In the genomic region with DNA sequence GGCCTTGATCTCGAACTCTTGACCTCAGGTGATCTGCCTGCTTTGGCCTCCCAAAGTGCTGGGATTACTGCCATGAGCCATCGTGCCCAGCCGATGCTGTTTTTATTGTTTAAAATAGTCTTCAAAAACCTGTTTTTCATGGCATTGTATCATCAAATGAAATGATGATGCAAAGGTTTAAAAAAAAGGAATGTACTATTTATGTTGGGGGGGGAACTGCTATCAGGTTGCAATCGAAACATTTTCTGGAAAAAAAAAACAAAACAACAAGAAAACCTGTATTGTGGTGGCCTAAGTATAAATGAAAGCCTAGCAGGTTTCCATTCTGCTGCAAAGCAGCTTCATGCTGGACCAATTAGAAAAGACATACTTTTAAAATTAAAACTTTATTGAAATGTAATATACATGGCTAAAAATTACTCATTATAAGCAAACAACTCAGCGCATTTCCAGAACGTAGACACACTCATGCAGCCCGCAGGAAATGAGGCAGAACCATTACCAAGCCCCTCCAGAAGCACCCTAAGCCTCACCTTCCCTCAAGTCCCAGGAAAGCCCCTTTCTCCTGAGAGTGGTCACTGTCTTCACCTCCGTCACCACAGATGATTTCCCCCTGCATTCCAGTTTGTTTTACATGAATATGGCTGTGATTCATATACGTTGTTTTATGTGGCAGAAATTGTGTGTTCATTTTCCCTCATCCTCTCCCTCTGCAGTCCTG, we compare ENCODE assay signal across 14 cellular contexts. TPM values are rescaled to one million over a fixed set of nuclear protein-coding genes. Genes with fewer than 3 reads are reported as not detected.
DNase-seq lines count a peak whose midpoint lies in the region; ATAC-seq and TF ChIP-seq lines count a peak whose summit lies in the region.
"Had no signal": no experiment of that assay in that cellular context is flagged by ENCODE, and none has a peak within 500 bp of the region (broad histone marks: within the 10 kb centered on the region; RNA-seq: fewer than 3 reads in every experiment).

No MANE protein-coding gene starts in this region.

- CTCF ChIA-PET in RWPE1 (lab: Yijun Ruan, JAX): interaction anchor here (0.6 kb wide), 1 partner anchor 131 kb away, joined by 3 read pairs; no protein-coding TSS in a partner anchor

- no peaks in the 10 kb centered on the region for H3K9me3 ChIP-seq in left lung
- H3K9me3 ChIP-seq: gastroesophageal sphincter had no signal

- peaks cover 5% of the 10 kb centered on the region for H3K36me3 Mint-ChIP-seq in natural killer cell treated with Interleukin-12 subunit alpha and Interleukin-12 subunit beta and Interleukin-15 and Interleukin-18, amount 100 ng/mL, for 72 hours
- no peaks in the 10 kb centered on the region for H3K36me3 Mint-ChIP-seq in natural killer cell
- peaks cover 13% of the 10 kb centered on the region for H3K36me3 Mint-ChIP-seq in type B pancreatic cell

- peak overlapping the region; percentile 36 for H3K4me3 Mint-ChIP-seq in natural killer cell treated with Interleukin-12 subunit alpha and Interleukin-12 subunit beta and Interleukin-15 and Interleukin-18, amount 100 ng/mL, for 72 hours
- H3K4me3 Mint-ChIP-seq in natural killer cell (no peak overlapping the region), type B pancreatic cell (no peak overlapping the region)

- TF ChIP-seq CTCF in natural killer cell (IDR thresholded peaks at IDR 0.05): no peak
- TF ChIP-seq CTCF in left lung (IDR thresholded peaks at IDR 0.05): no peak
- no peak for TF ChIP-seq CTCF in type B pancreatic cell (conservative IDR thresholded peaks at IDR 0.05)
- TF ChIP-seq CTCF in RWPE1 (conservative IDR thresholded peaks at IDR 0.05; ENCODE audit: low read depth): no peak

- H3K27ac Mint-ChIP-seq in natural killer cell treated with Interleukin-12 subunit alpha and Interleukin-12 subunit beta and Interleukin-15 and Interleukin-18, amount 100 ng/mL, for 72 hours: peak overlapping the region; percentile 48 to 78
- peak overlapping the region in 1 of 2 donors; percentile 51 for H3K27ac Mint-ChIP-seq in natural killer cell
- H3K27ac Mint-ChIP-seq in type B pancreatic cell: peak overlapping the region; percentile 75

- peaks cover 28 to 32% of the 10 kb centered on the region in 2 donors for H3K4me1 Mint-ChIP-seq in natural killer cell treated with Interleukin-12 subunit alpha and Interleukin-12 subunit beta and Interleukin-15 and Interleukin-18, amount 100 ng/mL, for 72 hours (ENCODE audit: low read depth in 2 of 2)
- H3K4me1 Mint-ChIP-seq in natural killer cell (peaks cover 15 to 25% of the 10 kb centered on the region in 2 donors), type B pancreatic cell (ENCODE audit: unreplicated experiment) (peaks cover 19% of the 10 kb centered on the region)

- peaks cover 26 to 53% of the 10 kb centered on the region in 2 donors for H3K4me1 ChIP-seq in left lung

- H3K9me3 Mint-ChIP-seq in natural killer cell treated with Interleukin-12 subunit alpha and Interleukin-12 subunit beta and Interleukin-15 and Interleukin-18, amount 100 ng/mL, for 72 hours: no peaks in the 10 kb centered on the region
- H3K9me3 Mint-ChIP-seq in natural killer cell (no peaks in the 10 kb centered on the region), type B pancreatic cell (no peaks in the 10 kb centered on the region)

- DNase-seq in natural killer cell treated with Interleukin-12 subunit alpha and Interleukin-12 subunit beta and Interleukin-15 and Interleukin-18, amount 100 ng/mL, for 72 hours (ENCODE audit: low spot score): no peak
- DNase-seq in natural killer cell (no peak), amniotic epithelial cell (ENCODE audit: low read depth) (peak; percentile 40), left lung (no peak), type B pancreatic cell (ENCODE audit: extremely low spot score, unreplicated experiment) (no peak), RWPE1 (ENCODE audit: low spot score) (no peak), NCI-H1436 treated with DMSO at 0.1 percent for 48 hours (lab: John Stamatoyannopoulos, UW) (no peak), NOMO-1 (lab: John Stamatoyannopoulos, UW; ENCODE audit: unreplicated experiment in 2 of 2) (no peak)
- DNase-seq: cerebellar nuclear complex; KBM-7; NCI-H446; SHP77 treated with DMSO at 0.1 percent for 48 hours; stimulated activated CD4-positive, alpha-beta T cell treated with anti-CD3 and anti-CD28 coated beads, Interleukin-12 subunit alpha, Interleukin-12 subunit beta, amount 100 ng/mL, for 4 hours had no signal

- peak overlapping the region; percentile 5 to 72 for H3K27ac ChIP-seq in left lung
- H3K27ac ChIP-seq in RWPE1: no peak overlapping the region

- H3K4me3 ChIP-seq in left lung: no peak overlapping the region
- H3K4me3 ChIP-seq: gastroesophageal sphincter had no signal

- peaks cover 0 to 22% of the 10 kb centered on the region in 2 donors for H3K36me3 ChIP-seq in left lung

- intact Hi-C loops in natural killer cell (cut with micrococcal nuclease) (no loop called here), left lung (cut with DNase I) (no loop called here)

- POLR2A ChIA-PET in RWPE1 (lab: Yijun Ruan, JAX; ENCODE audit: low non-redundant PET): no interaction called here

- H3K27me3 ChIP-seq in left lung: no peaks in the 10 kb centered on the region
- H3K27me3 ChIP-seq: gastroesophageal sphincter had no signal

- H3K27me3 Mint-ChIP-seq in natural killer cell treated with Interleukin-12 subunit alpha and Interleukin-12 subunit beta and Interleukin-15 and Interleukin-18, amount 100 ng/mL, for 72 hours: no peaks in the 10 kb centered on the region
- H3K27me3 Mint-ChIP-seq in natural killer cell (ENCODE audit: low read depth in 2 of 2) (no peaks in the 10 kb centered on the region), type B pancreatic cell (no peaks in the 10 kb centered on the region)

- ATAC-seq in natural killer cell treated with Interleukin-12 subunit alpha and Interleukin-12 subunit beta and Interleukin-15 and Interleukin-18, amount 100 ng/mL, for 72 hours: peak in 1 of 2 donors; percentile 80
- no peak for ATAC-seq in natural killer cell
- ATAC-seq in left lung: no peak
- ATAC-seq: gastroesophageal sphincter had no signal

RNA-seq across cellular contexts. Expression of gene GPR107, which starts 19.0 kb away (rescaled TPM):
- total RNA-seq in natural killer cell treated with Interleukin-12 subunit alpha and Interleukin-12 subunit beta and Interleukin-15 and Interleukin-18, amount 100 ng/mL, for 72 hours: 10 to 100 TPM; 32.6 to 32.8 TPM
- 10 to 100 TPM; 32.9 to 49.5 (median 41.8) TPM for total RNA-seq in natural killer cell
- 10 to 100 TPM; 43.0 to 52.4 TPM for total RNA-seq in left lung
- 43.6 and 51.6 TPM in 2 replicates for total RNA-seq in type B pancreatic cell (ENCODE audit: low replicate concordance)

RNA-seq across cellular contexts. Expression of gene FNBP1, which starts 29.7 kb away (rescaled TPM):
- total RNA-seq in natural killer cell treated with Interleukin-12 subunit alpha and Interleukin-12 subunit beta and Interleukin-15 and Interleukin-18, amount 100 ng/mL, for 72 hours: 100 to 1,000 TPM; 124 to 141 TPM
- 100 to 1,000 TPM; 177 to 209 (median 203) TPM for total RNA-seq in natural killer cell
- 10 to 100 TPM; 30.4 to 51.8 TPM for total RNA-seq in left lung
- total RNA-seq in type B pancreatic cell (ENCODE audit: low replicate concordance): 38.6 and 54.1 TPM in 2 replicates
